In genomic region chr2:191151315-191151698, GRCh38 we compare ENCODE assay signal across 1 cellular context.
TF ChIP-seq lines count a peak whose summit lies in the region.

No MANE protein-coding gene starts in this region.

TF ChIP-seq in HCT116, 20 proteins besides CTCF, POLR2A, EP300 and RAD21 (continued from another document):
- no peak for TF ChIP-seq ATF3 (IDR thresholded peaks at IDR 0.05)
- TF ChIP-seq CBX3 (IDR thresholded peaks at IDR 0.05; ENCODE audit: low read depth), result no peak
- no peak for TF ChIP-seq SP1 (IDR thresholded peaks at IDR 0.05; ENCODE audit: low read depth)
- no peak for TF ChIP-seq YY1 (IDR thresholded peaks at IDR 0.05; ENCODE audit: extremely low read depth, insufficient replicate concordance, low read depth, low read length)
- TF ChIP-seq CEBPB (IDR thresholded peaks at IDR 0.05; ENCODE audit: low read depth), result no peak
- no peak for TF ChIP-seq EGR1 (IDR thresholded peaks at IDR 0.05; ENCODE audit: low read depth)
- no peak for TF ChIP-seq EZH2 (IDR thresholded peaks at IDR 0.05)
